In genomic region chr18:44679912-44680270, GRCh38 we compare ENCODE assay signal across 8 cellular contexts. TPM values are rescaled to one million over a fixed set of nuclear protein-coding genes. Genes with fewer than 3 reads are reported as not detected.
DNase-seq lines count a peak whose midpoint lies in the region; ATAC-seq and TF ChIP-seq lines count a peak whose summit lies in the region.

No MANE protein-coding gene starts in this region.

- H3K27ac Mint-ChIP-seq in activated CD8-positive, alpha-beta T cell treated with anti-CD3 and anti-CD28 coated beads, Interleukin-2, amount 10 ng/mL, durations not matched to agents 7 days and 5 days: no peak overlapping the region
- peak overlapping the region; percentile 88 for H3K27ac Mint-ChIP-seq in nephron progenitor cell

- peak; percentile 2 for ATAC-seq in GM19023 (IDR thresholded peaks at IDR 0.05; ENCODE audit: unreplicated experiment)
- ATAC-seq in activated CD8-positive, alpha-beta T cell treated with anti-CD3 and anti-CD28 coated beads, Interleukin-2, amount 10 ng/mL, durations not matched to agents 7 days and 5 days: peak; percentile 17
- no peak for ATAC-seq in GM21360 (IDR thresholded peaks at IDR 0.05; ENCODE audit: unreplicated experiment)

- H3K9me3 Mint-ChIP-seq in activated CD8-positive, alpha-beta T cell treated with anti-CD3 and anti-CD28 coated beads, Interleukin-2, amount 10 ng/mL, durations not matched to agents 7 days and 5 days (ENCODE audit: insufficient read depth): no peaks in the 10 kb centered on the region
- H3K9me3 Mint-ChIP-seq in nephron progenitor cell: no peaks in the 10 kb centered on the region

- no peaks in the 10 kb centered on the region for H3K4me1 ChIP-seq in urinary bladder (ENCODE audit: insufficient read depth)

- peak; percentile 65 for DNase-seq in AG10803 (ENCODE audit: low read depth)
- DNase-seq in NCI-H2107 (lab: John Stamatoyannopoulos, UW): peak; percentile 59
- peak; percentile 52 for DNase-seq in activated CD8-positive, alpha-beta T cell treated with anti-CD3 and anti-CD28 coated beads, Interleukin-2, amount 10 ng/mL, durations not matched to agents 7 days and 5 days
- peak; percentile 57 for DNase-seq in fibroblast of pulmonary artery (ENCODE audit: low read depth)
- DNase-seq in nephron progenitor cell: peak; percentile 66

- H3K4me3 ChIP-seq in AG10803 (ENCODE audit: low read length) (peak overlapping the region; percentile 78), fibroblast of pulmonary artery (replicated peaks; ENCODE audit: low read depth, low read length) (peak overlapping the region; percentile 60), urinary bladder (ENCODE audit: low read depth, low read length) (peak overlapping the region; percentile 88)

- H3K36me3 Mint-ChIP-seq in activated CD8-positive, alpha-beta T cell treated with anti-CD3 and anti-CD28 coated beads, Interleukin-2, amount 10 ng/mL, durations not matched to agents 7 days and 5 days (ENCODE audit: low read depth): peaks cover 2% of the 10 kb centered on the region
- no peaks in the 10 kb centered on the region for H3K36me3 Mint-ChIP-seq in nephron progenitor cell (ENCODE audit: low read depth)

- peaks cover 25% of the 10 kb centered on the region for H3K27me3 Mint-ChIP-seq in activated CD8-positive, alpha-beta T cell treated with anti-CD3 and anti-CD28 coated beads, Interleukin-2, amount 10 ng/mL, durations not matched to agents 7 days and 5 days (ENCODE audit: low read depth)
- H3K27me3 Mint-ChIP-seq in nephron progenitor cell (ENCODE audit: low read depth, poor library complexity): no peaks in the 10 kb centered on the region

- TF ChIP-seq CTCF in AG10803 (conservative IDR thresholded peaks at IDR 0.05; ENCODE audit: low read length): no peak
- no peak for TF ChIP-seq CTCF in fibroblast of pulmonary artery (IDR thresholded peaks at IDR 0.05; ENCODE audit: low read length, missing control alignments)
- no peak for TF ChIP-seq CTCF in nephron progenitor cell (IDR thresholded peaks at IDR 0.05)

- peak overlapping the region; percentile 78 for H3K27ac ChIP-seq in urinary bladder (ENCODE audit: low read depth)

- H3K4me3 Mint-ChIP-seq in activated CD8-positive, alpha-beta T cell treated with anti-CD3 and anti-CD28 coated beads, Interleukin-2, amount 10 ng/mL, durations not matched to agents 7 days and 5 days: no peak overlapping the region
- H3K4me3 Mint-ChIP-seq in nephron progenitor cell: no peak overlapping the region

- POLR2A ChIA-PET in activated CD8-positive, alpha-beta T cell treated with anti-CD3 and anti-CD28 coated beads, Interleukin-2, amount 10 ng/mL, durations not matched to agents 7 days and 5 days (lab: Charles Lee): no interaction called here

- under 1% methylated on average over 41 of the region's 41 CpGs for WGBS in urinary bladder

- H3K4me1 Mint-ChIP-seq in activated CD8-positive, alpha-beta T cell treated with anti-CD3 and anti-CD28 coated beads, Interleukin-2, amount 10 ng/mL, durations not matched to agents 7 days and 5 days (ENCODE audit: low read depth): peaks cover 12% of the 10 kb centered on the region
- peaks cover 16% of the 10 kb centered on the region for H3K4me1 Mint-ChIP-seq in nephron progenitor cell

- CTCF ChIA-PET in activated CD8-positive, alpha-beta T cell treated with anti-CD3 and anti-CD28 coated beads, Interleukin-2, amount 10 ng/mL, durations not matched to agents 7 days and 5 days (lab: Charles Lee): interaction anchor here (0.9 to 1.9 kb wide), 3 partner anchors 49 to 293 kb away, joined by 3 to 11 read pairs (median 6); no protein-coding TSS in a partner anchor

- no peaks in the 10 kb centered on the region for H3K36me3 ChIP-seq in urinary bladder (ENCODE audit: insufficient read depth)

RNA-seq across cellular contexts. Expression of gene SETBP1, which starts 0.8 kb away (rescaled TPM):
- 1 to 10 TPM; 7.0 to 8.4 TPM for total RNA-seq in activated CD8-positive, alpha-beta T cell treated with anti-CD3 and anti-CD28 coated beads, Interleukin-2, amount 10 ng/mL, durations not matched to agents 7 days and 5 days
- total RNA-seq in urinary bladder: 46.7 TPM
- 12.6 TPM for polyA plus RNA-seq in urinary bladder
